24 cellular contexts compared by ENCODE assay signal in the genomic region with DNA sequence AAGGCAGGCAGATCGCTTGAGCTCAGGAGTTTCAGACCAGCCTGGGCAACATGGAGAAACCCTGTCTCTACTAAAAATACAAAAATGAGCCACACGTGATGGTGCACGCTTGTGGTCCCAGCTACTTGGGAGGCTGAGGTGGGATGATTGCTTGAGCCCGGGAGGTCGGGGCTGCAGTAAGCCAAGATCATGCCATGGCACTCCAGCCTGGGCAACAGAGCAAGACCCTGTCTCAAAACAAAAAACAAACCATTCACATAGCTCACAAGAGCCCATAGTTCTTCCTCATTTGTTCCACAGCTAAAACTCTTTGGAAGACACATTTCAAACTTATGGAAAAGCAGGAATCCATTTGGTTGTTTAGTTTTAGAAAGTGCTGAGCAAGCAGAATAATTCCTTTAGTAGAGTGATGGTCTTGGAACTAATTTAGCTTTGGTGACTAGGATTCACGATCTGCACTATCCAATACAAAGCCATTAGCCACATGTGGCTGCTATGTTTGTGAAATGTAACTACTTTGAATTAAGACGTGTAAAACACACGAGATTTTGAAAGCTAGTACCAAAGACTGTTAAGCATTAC. TPM values are rescaled to one million over a fixed set of nuclear protein-coding genes. Genes with fewer than 3 reads are reported as not detected.
A peak's percentile ranks its signal among the peaks of the same experiment; 100 is the strongest.
DNase-seq lines count a peak whose midpoint lies in the region; ATAC-seq, FAIRE-seq and TF ChIP-seq lines count a peak whose summit lies in the region.
"Had no signal": no experiment of that assay in that cellular context is flagged by ENCODE, and none has a peak within 500 bp of the region (broad histone marks: within the 10 kb centered on the region; RNA-seq: fewer than 3 reads in every experiment).

No MANE protein-coding gene starts in this region.

- intact Hi-C loops in GM12878 (cut with micrococcal nuclease; ENCODE audit: unreplicated experiment) = loop anchor here (10.0 kb wide), 1 partner anchor 541 kb away; the partner anchor contains the start of gene SLC9A8
- intact Hi-C loops in naive thymus-derived CD4-positive, alpha-beta T cell (cut with micrococcal nuclease) = loop anchor here in 1 of 2 donors (10.0 kb wide), 1 partner anchor 509 kb away; no protein-coding TSS in a partner anchor

- H3F3A ChIP-seq in GM23338 (replicated peaks; ENCODE audit: low read depth) = peaks cover 9% of the 10 kb centered on the region

- H3K27me3 ChIP-seq in GM23338 (ENCODE audit: insufficient read depth) (no peaks in the 10 kb centered on the region), GM12878 (replicated peaks in 1 of 2; ENCODE audit: control insufficient read depth in 2 of 2, insufficient read depth in 2 of 2, low read length in 1 of 2) (no peaks in the 10 kb centered on the region)
- H3K27me3 ChIP-seq in naive thymus-derived CD4-positive, alpha-beta T cell (ENCODE audit: control insufficient read depth in 2 of 2, insufficient read depth in 2 of 2, low read length in 2 of 2) = no peaks in the 10 kb centered on the region
- H3K27me3 ChIP-seq: heart right ventricle, ovary had no signal

- peaks cover 59% of the 10 kb centered on the region for H3K4me1 Mint-ChIP-seq in activated CD8-positive, alpha-beta memory T cell treated with anti-CD3 and anti-CD28 coated beads, Interleukin-2, amount 10 ng/mL, durations not matched to agents 7 days and 5 days
- H3K4me1 Mint-ChIP-seq in GM23338 (peaks cover 10% of the 10 kb centered on the region), T-helper 17 cell (peaks cover 59% of the 10 kb centered on the region)
- peaks cover 49 to 77% (median 64%) of the 10 kb centered on the region in 7 donors for H3K4me1 Mint-ChIP-seq in naive thymus-derived CD4-positive, alpha-beta T cell

- POLR2A ChIA-PET in GM12878 (lab: Charles Lee) = interaction anchor here (0.5 to 4.4 kb wide), 4 partner anchors 9 to 638 kb away, joined by 3 to 25 read pairs (median 3); no protein-coding TSS in a partner anchor
- POLR2A ChIA-PET in naive thymus-derived CD4-positive, alpha-beta T cell (lab: Charles Lee) = interaction anchor here (1.0 to 1.6 kb wide), 2 partner anchors 9 to 89 kb away, joined by 3 to 6 read pairs; no protein-coding TSS in a partner anchor

- H3K9me3 ChIP-seq in T-helper 17 cell (ENCODE audit: control insufficient read depth, low read length, poor library complexity, severe bottlenecking) = no peaks in the 10 kb centered on the region
- H3K9me3 ChIP-seq in GM12878 (replicated peaks; ENCODE audit: control insufficient read depth, insufficient read depth, low read length) = peaks cover 4% of the 10 kb centered on the region; the same call in 2 of the 3 replicates
- no peaks in the 10 kb centered on the region for H3K9me3 ChIP-seq in naive thymus-derived CD4-positive, alpha-beta T cell (ENCODE audit: control insufficient read depth in 2 of 3, low read length in 3 of 3)
- H3K9me3 ChIP-seq: heart right ventricle, left ventricle myocardium inferior, ovary had no signal

- BruUV-seq in GM12878 (replicated peaks; lab: Mats Ljungman, UMichigan) = no TSS peak

- H3K9me2 ChIP-seq in GM23338 (ENCODE audit: insufficient read depth) = 0 out of 2 replicates have a peak, but pooled peaks cover 4% of the 10 kb centered on the region

- no peak for TF ChIP-seq RAD21 in GM12878 (IDR thresholded peaks at IDR 0.05; ENCODE audit: insufficient read depth, low read depth, low read length)

- H3K36me3 ChIP-seq in GM23338 (ENCODE audit: insufficient read depth) = peaks cover 49% of the 10 kb centered on the region
- H3K36me3 ChIP-seq in GM12878 (ENCODE audit: control insufficient read depth in 2 of 2, insufficient read depth in 2 of 2, low read length in 1 of 2) = peaks cover 9 to 35% of the 10 kb centered on the region in 2 experiments
- peaks cover 14 to 66% (median 16%) of the 10 kb centered on the region in 3 experiments for H3K36me3 ChIP-seq in naive thymus-derived CD4-positive, alpha-beta T cell (ENCODE audit: control insufficient read depth in 2 of 3, insufficient read depth in 3 of 3, low read length in 3 of 3)
- H3K36me3 ChIP-seq: ovary had no signal

- CTCF ChIA-PET in activated CD8-positive, alpha-beta memory T cell treated with anti-CD3 and anti-CD28 coated beads, Interleukin-2, amount 10 ng/mL, durations not matched to agents 7 days and 5 days (lab: Charles Lee) = interaction anchor here (1.5 kb wide), 1 partner anchor 31 kb away, joined by 3 read pairs; no protein-coding TSS in a partner anchor
- CTCF ChIA-PET in GM12878 (lab: Yijun Ruan, JAX) = interaction anchor here (1.2 to 1.4 kb wide), 3 partner anchors 9 to 57 kb away, joined by 3 to 6 read pairs (median 6); no protein-coding TSS in a partner anchor
- CTCF ChIA-PET in naive thymus-derived CD4-positive, alpha-beta T cell (lab: Charles Lee) = interaction anchor here (1.4 kb wide), 1 partner anchor 27 kb away, joined by 4 read pairs; no protein-coding TSS in a partner anchor

- H3K9me3 Mint-ChIP-seq in activated CD8-positive, alpha-beta memory T cell treated with anti-CD3 and anti-CD28 coated beads, Interleukin-2, amount 10 ng/mL, durations not matched to agents 7 days and 5 days (ENCODE audit: low read depth) = no peaks in the 10 kb centered on the region
- peaks cover 13% of the 10 kb centered on the region for H3K9me3 Mint-ChIP-seq in GM23338
- H3K9me3 Mint-ChIP-seq in naive thymus-derived CD4-positive, alpha-beta T cell = peaks cover 0 to 6% (median 4%) of the 10 kb centered on the region in 11 donors

- DNase-seq in activated CD8-positive, alpha-beta memory T cell treated with anti-CD3 and anti-CD28 coated beads, Interleukin-2, amount 10 ng/mL, durations not matched to agents 7 days and 5 days = no peak
- DNase-seq in activated CD8-positive, alpha-beta memory T cell treated with anti-CD3 and anti-CD28 coated beads for 24 hours = no peak
- DNase-seq in GM23338 (ENCODE audit: low spot score) = no peak
- no peak for DNase-seq in T-helper 17 cell
- no peak for DNase-seq in GM12878 (ENCODE audit: low read depth, low spot score)
- no peak for DNase-seq in naive thymus-derived CD4-positive, alpha-beta T cell
- DNase-seq: ACHN; activated gamma-delta T cell treated with Interleukin-2 at 50 U/mL for 16 hours; anterior cingulate cortex; CD8-positive, alpha-beta T cell; H7; heart right ventricle; left ventricle myocardium inferior; mesenchymal stem cell; MM.1S; NCI-H2029; NCI-H524 treated with DMSO at 0.1 percent for 48 hours; ovary; stimulated activated naive B cell treated with anti-CD40 and anti-IgM and Interleukin-4, amounts not matched to agents 10 μg/mL and 1 μg/mL and 100 μg/mL, for 72 hours had no signal

- ATAC-seq in activated CD8-positive, alpha-beta memory T cell treated with anti-CD3 and anti-CD28 coated beads, Interleukin-2, amount 10 ng/mL, durations not matched to agents 7 days and 5 days = no peak
- ATAC-seq in GM23338 (no peak), T-helper 17 cell (no peak), GM12878 (no peak), HG03439 (IDR thresholded peaks at IDR 0.05; ENCODE audit: unreplicated experiment) (no peak)
- ATAC-seq in naive thymus-derived CD4-positive, alpha-beta T cell = no peak
- ATAC-seq: CD8-positive, alpha-beta T cell; heart right ventricle; stimulated activated naive B cell treated with anti-CD40 and anti-IgM and Interleukin-4, amounts not matched to agents 10 μg/mL and 1 μg/mL and 100 μg/mL, for 72 hours had no signal

- H4K20me1 ChIP-seq in GM23338 (replicated peaks; ENCODE audit: insufficient read depth) = peaks cover 16% of the 10 kb centered on the region
- peaks cover 11% of the 10 kb centered on the region; the same call in 1 of the 2 replicates for H4K20me1 ChIP-seq in GM12878 (ENCODE audit: control insufficient read depth, insufficient read depth)

- no peak overlapping the region for H3K4me2 ChIP-seq in GM23338
- H3K4me2 ChIP-seq in GM12878 (ENCODE audit: control insufficient read depth, insufficient read depth) = peak overlapping the region; percentile 47

- no peak overlapping the region for H3K4me3 ChIP-seq in GM23338
- 0 out of 2 replicates have a peak overlapping the region, but pooled peaks have one; percentile 15 for H3K4me3 ChIP-seq in GM12878
- H3K4me3 ChIP-seq in naive thymus-derived CD4-positive, alpha-beta T cell (ENCODE audit: low read length) = no peak overlapping the region
- H3K4me3 ChIP-seq: heart right ventricle, left ventricle myocardium inferior, ovary, SK-N-MC had no signal

- peaks cover 69% of the 10 kb centered on the region for H3K36me3 Mint-ChIP-seq in activated CD8-positive, alpha-beta memory T cell treated with anti-CD3 and anti-CD28 coated beads, Interleukin-2, amount 10 ng/mL, durations not matched to agents 7 days and 5 days
- H3K36me3 Mint-ChIP-seq in GM23338 (ENCODE audit: low read depth) = peaks cover 70% of the 10 kb centered on the region
- H3K36me3 Mint-ChIP-seq in T-helper 17 cell (ENCODE audit: low read depth) = peaks cover 23% of the 10 kb centered on the region
- peaks cover 7 to 70% (median 53%) of the 10 kb centered on the region in 5 donors for H3K36me3 Mint-ChIP-seq in naive thymus-derived CD4-positive, alpha-beta T cell

- H3K4me3 Mint-ChIP-seq in activated CD8-positive, alpha-beta memory T cell treated with anti-CD3 and anti-CD28 coated beads, Interleukin-2, amount 10 ng/mL, durations not matched to agents 7 days and 5 days = peak overlapping the region; percentile 38
- H3K4me3 Mint-ChIP-seq in GM23338 = no peak overlapping the region
- H3K4me3 Mint-ChIP-seq in T-helper 17 cell = peak overlapping the region; percentile 25
- peak overlapping the region in 1 of 10 donors; percentile 44 for H3K4me3 Mint-ChIP-seq in naive thymus-derived CD4-positive, alpha-beta T cell
- H3K4me3 Mint-ChIP-seq: B cell; CD8-positive, alpha-beta T cell; stimulated activated naive B cell treated with anti-CD40 and anti-IgM and Interleukin-4, amounts not matched to agents 10 μg/mL and 1 μg/mL and 100 μg/mL, for 72 hours had no signal

- H3K4me1 ChIP-seq in GM23338 (ENCODE audit: insufficient read depth) = peaks cover 5% of the 10 kb centered on the region; the same call in 1 of the 2 replicates
- H3K4me1 ChIP-seq in GM12878 (ENCODE audit: control insufficient read depth, insufficient read depth, low read length) = peaks cover 21% of the 10 kb centered on the region
- H3K4me1 ChIP-seq in naive thymus-derived CD4-positive, alpha-beta T cell (ENCODE audit: control insufficient read depth in 2 of 2, insufficient read depth in 2 of 2, low read length in 2 of 2) = peaks cover 22 to 32% of the 10 kb centered on the region in 2 donors

- H3K27ac ChIP-seq in GM23338 (ENCODE audit: low read depth) (0 out of 2 replicates have a peak overlapping the region, but pooled peaks have one; percentile 14), GM12878 (ENCODE audit: control insufficient read depth, insufficient read depth) (no peak overlapping the region)
- no peak overlapping the region for H3K27ac ChIP-seq in naive thymus-derived CD4-positive, alpha-beta T cell (ENCODE audit: low read depth, low read length)
- H3K27ac ChIP-seq: heart right ventricle, left ventricle myocardium inferior, ovary, SK-N-MC had no signal

- H3K79me2 ChIP-seq in GM23338 (replicated peaks; ENCODE audit: insufficient read depth) (peaks cover 64% of the 10 kb centered on the region), GM12878 (ENCODE audit: control insufficient read depth, insufficient read depth, low read length) (peaks cover 78% of the 10 kb centered on the region)

- no peak for FAIRE-seq in GM12878 (lab: Jason Lieb, UNC)
- FAIRE-seq: bronchial epithelial cell, keratinocyte had no signal

- TF ChIP-seq EP300 in GM12878 (IDR thresholded peaks at IDR 0.05; ENCODE audit: borderline replicate concordance in 1 of 2, control insufficient read depth in 1 of 2, low read depth in 2 of 2, low read length in 2 of 2) = no peak

- TF ChIP-seq CTCF in GM23338 (conservative IDR thresholded peaks at IDR 0.05; ENCODE audit: low read depth in 2 of 2) (no peak), GM12878 (IDR thresholded peaks at IDR 0.05 in 2 of 3, conservative IDR thresholded peaks at IDR 0.05 in 1 of 3; ENCODE audit: control insufficient read depth in 2 of 3, extremely low read depth in 1 of 3, insufficient read depth in 1 of 3, low read depth in 3 of 3, low read length in 3 of 3) (no peak)

- SMC1A ChIA-PET in GM12878 (lab: Charles Lee; ENCODE audit: uncharacterized antibody, unreplicated experiment) = interaction anchor here (1.2 kb wide), 1 partner anchor 10 kb away, joined by 4 read pairs; no protein-coding TSS in a partner anchor

- no peak overlapping the region for H2AFZ ChIP-seq in GM23338
- H2AFZ ChIP-seq in GM12878 (ENCODE audit: control insufficient read depth, low read depth, low read length) = no peak overlapping the region

- H3K9ac ChIP-seq in GM12878 (ENCODE audit: control insufficient read depth, insufficient read depth, low read length) = no peak overlapping the region

- TF ChIP-seq POLR2A in GM12878 (IDR thresholded peaks at IDR 0.05; ENCODE audit: low read depth, low read length) = no peak

- RAD21 ChIA-PET in GM12878 (lab: Charles Lee; ENCODE audit: unreplicated experiment) = interaction anchor here (0.6 kb wide), 1 partner anchor 141 kb away, joined by 3 read pairs; no protein-coding TSS in a partner anchor

- no peaks in the 10 kb centered on the region for H3K27me3 Mint-ChIP-seq in activated CD8-positive, alpha-beta memory T cell treated with anti-CD3 and anti-CD28 coated beads, Interleukin-2, amount 10 ng/mL, durations not matched to agents 7 days and 5 days
- H3K27me3 Mint-ChIP-seq in GM23338 (ENCODE audit: insufficient read depth, low read depth, poor library complexity) = peaks cover 9% of the 10 kb centered on the region
- no peaks in the 10 kb centered on the region for H3K27me3 Mint-ChIP-seq in T-helper 17 cell
- H3K27me3 Mint-ChIP-seq in naive thymus-derived CD4-positive, alpha-beta T cell = peaks cover 0 to 4% (median 0%) of the 10 kb centered on the region in 5 donors
- H3K27me3 Mint-ChIP-seq: B cell had no signal

- H3K27ac Mint-ChIP-seq in activated CD8-positive, alpha-beta memory T cell treated with anti-CD3 and anti-CD28 coated beads, Interleukin-2, amount 10 ng/mL, durations not matched to agents 7 days and 5 days = peak overlapping the region; percentile 24
- H3K27ac Mint-ChIP-seq in GM23338 = no peak overlapping the region
- no peak overlapping the region for H3K27ac Mint-ChIP-seq in T-helper 17 cell
- H3K27ac Mint-ChIP-seq in naive thymus-derived CD4-positive, alpha-beta T cell = no peak overlapping the region
- H3K27ac Mint-ChIP-seq: B cell; CD8-positive, alpha-beta T cell; stimulated activated naive B cell treated with anti-CD40 and anti-IgM and Interleukin-4, amounts not matched to agents 10 μg/mL and 1 μg/mL and 100 μg/mL, for 72 hours had no signal

- in situ Hi-C loops in GM12878 (cut with MboI) = no loop called here

- WGBS in GM12878 (ENCODE audit: insufficient coverage, insufficient replicate concordance, low lambda C conversion rate, missing lambda C conversion rate) = 90% methylated on average over 8 of the region's 8 CpGs

RNA-seq across cellular contexts. Expression of gene ZNFX1, which starts 4.1 kb away (rescaled TPM):
- 10 to 100 TPM; 69.2 to 88.6 TPM for total RNA-seq in activated CD8-positive, alpha-beta memory T cell treated with anti-CD3 and anti-CD28 coated beads, Interleukin-2, amount 10 ng/mL, durations not matched to agents 7 days and 5 days
- total RNA-seq in GM23338 (2014; rRNA removed; shearing (Covaris generic)) = 11.1 and 12.1 TPM in 2 replicates
- polyA plus RNA-seq in GM23338 (2016; fragmentation: Nextera tagmentation; extraction: Ambion mirVana) = 6.1 and 6.2 TPM in 2 replicates
- total RNA-seq in T-helper 17 cell = 10 to 100 TPM; 54.0 to 58.8 TPM
- 51.3 and 51.5 TPM in 2 replicates for total RNA-seq in GM12878 (2013; cell fraction: nucleolus; rRNA removed)
- total RNA-seq in GM12878 (2014; rRNA removed) = 31.5 and 32.1 TPM in 2 replicates
- 26.3 and 27.8 TPM in 2 replicates for total RNA-seq in GM12878 (2014; rRNA removed; fragmentation: Illumina TruSeq; extraction: Trizol)
- 29.8 and 30.6 TPM in 2 replicates for total RNA-seq in GM12878 (2021)
- polyA plus RNA-seq in GM12878 (2011; ENCODE audit: low read depth) = 14.5 TPM
- polyA plus RNA-seq in GM12878 (2011; rRNA removed) = 6.9 and 9.1 TPM in 2 replicates
- 14.1 and 18.0 TPM in 2 replicates for polyA plus RNA-seq in GM12878 (2011; cell fraction: cytosol; rRNA removed)
- 6.9 and 11.6 TPM in 2 replicates for polyA plus RNA-seq in GM12878 (2011; cell fraction: nucleus; rRNA removed)
- 16.7 and 17.2 TPM in 2 replicates for polyA plus RNA-seq in GM12878 (2012)
- 26.4 and 28.5 TPM in 2 replicates for polyA plus RNA-seq in GM12878 (2014; fragmentation: Illumina TruSeq; extraction: Trizol)
- polyA plus RNA-seq in GM12878 (2014; fragmentation: Nextera tagmentation; extraction: Ambion mirVana) = 10 to 100 TPM in 1 of 2 experiments, 1 to 10 TPM in 1; 7.4 to 14.6 TPM
- polyA plus RNA-seq in GM12878 (2014; rRNA removed) = 16.4 and 18.2 TPM in 2 replicates
- polyA plus RNA-seq in GM12878 (2016; fragmentation: Nextera tagmentation; extraction: Ambion mirVana) = 10 to 100 TPM; 24.9 to 27.2 TPM
- polyA minus RNA-seq in GM12878 (2011; rRNA and poly(A)+ RNA removed) = 30.2 and 32.8 TPM in 2 replicates
- 14.2 and 16.9 TPM in 2 replicates for polyA minus RNA-seq in GM12878 (2011; cell fraction: cytosol; rRNA and poly(A)+ RNA removed)
- polyA minus RNA-seq in GM12878 (2011; cell fraction: nucleus; rRNA and poly(A)+ RNA removed) = 15.8 and 18.1 TPM in 2 replicates
- total RNA-seq in naive thymus-derived CD4-positive, alpha-beta T cell = 10 to 100 TPM; 45.0 to 83.7 (median 62.2) TPM
- 10 to 100 TPM; 34.5 to 79.5 TPM for polyA plus RNA-seq in naive thymus-derived CD4-positive, alpha-beta T cell

RNA-seq across cellular contexts. Expression of gene DDX27, which starts 54.6 kb away (rescaled TPM):
- total RNA-seq in activated CD8-positive, alpha-beta memory T cell treated with anti-CD3 and anti-CD28 coated beads, Interleukin-2, amount 10 ng/mL, durations not matched to agents 7 days and 5 days = 10 to 100 TPM; 40.5 to 52.7 TPM
- total RNA-seq in GM23338 (2014; rRNA removed; shearing (Covaris generic)) = 50.3 and 53.3 TPM in 2 replicates
- 81.3 and 91.5 TPM in 2 replicates for polyA plus RNA-seq in GM23338 (2016; fragmentation: Nextera tagmentation; extraction: Ambion mirVana)
- total RNA-seq in T-helper 17 cell = 10 to 100 TPM; 84.1 to 87.5 TPM
- total RNA-seq in GM12878 (2013; cell fraction: nucleolus; rRNA removed) = 38.5 and 40.4 TPM in 2 replicates
- total RNA-seq in GM12878 (2014; rRNA removed) = 56.0 and 57.3 TPM in 2 replicates
- 55.0 and 59.4 TPM in 2 replicates for total RNA-seq in GM12878 (2014; rRNA removed; fragmentation: Illumina TruSeq; extraction: Trizol)
- total RNA-seq in GM12878 (2021) = 45.4 and 50.0 TPM in 2 replicates
- polyA plus RNA-seq in GM12878 (2011; ENCODE audit: low read depth) = 22.3 TPM
- polyA plus RNA-seq in GM12878 (2011; rRNA removed) = 25.0 and 37.2 TPM in 2 replicates
- polyA plus RNA-seq in GM12878 (2011; cell fraction: cytosol; rRNA removed) = 56.5 and 62.8 TPM in 2 replicates
- polyA plus RNA-seq in GM12878 (2011; cell fraction: nucleus; rRNA removed) = 42.8 and 59.0 TPM in 2 replicates
- polyA plus RNA-seq in GM12878 (2012) = 32.7 and 33.1 TPM in 2 replicates
- polyA plus RNA-seq in GM12878 (2014; fragmentation: Illumina TruSeq; extraction: Trizol) = 55.2 and 68.6 TPM in 2 replicates
- 10 to 100 TPM; 19.8 to 33.4 TPM for polyA plus RNA-seq in GM12878 (2014; fragmentation: Nextera tagmentation; extraction: Ambion mirVana)
- 50.6 and 52.5 TPM in 2 replicates for polyA plus RNA-seq in GM12878 (2014; rRNA removed)
- polyA plus RNA-seq in GM12878 (2016; fragmentation: Nextera tagmentation; extraction: Ambion mirVana) = 10 to 100 TPM; 74.9 to 78.8 TPM
- 30.1 and 46.4 TPM in 2 replicates for polyA minus RNA-seq in GM12878 (2011; rRNA and poly(A)+ RNA removed)
- polyA minus RNA-seq in GM12878 (2011; cell fraction: cytosol; rRNA and poly(A)+ RNA removed) = 21.0 TPM in 2 replicates
- 12.5 and 30.6 TPM in 2 replicates for polyA minus RNA-seq in GM12878 (2011; cell fraction: nucleus; rRNA and poly(A)+ RNA removed)
- 10 to 100 TPM; 43.4 to 94.1 (median 65.7) TPM for total RNA-seq in naive thymus-derived CD4-positive, alpha-beta T cell
- polyA plus RNA-seq in naive thymus-derived CD4-positive, alpha-beta T cell = 10 to 100 TPM; 35.6 to 67.6 TPM
